19 cellular contexts compared by ENCODE assay signal in the genomic region with DNA sequence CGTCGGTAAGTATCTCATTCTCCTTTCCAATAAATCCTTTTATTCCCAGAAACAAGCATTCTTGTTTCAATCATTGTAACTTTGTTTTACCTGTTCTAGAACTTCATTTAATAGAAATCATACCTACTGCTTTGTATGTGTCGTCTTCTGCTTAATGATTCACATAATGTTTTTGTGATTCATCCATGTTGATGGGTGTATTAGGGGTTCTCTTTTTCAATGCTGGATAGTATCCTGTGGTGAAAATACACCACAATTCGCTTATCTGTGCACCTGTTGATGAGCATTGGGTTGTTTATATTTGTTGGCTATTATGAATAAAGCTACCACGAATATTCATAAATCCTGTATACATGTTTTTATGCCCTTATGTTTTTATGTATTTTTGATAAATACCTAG.
"Had no signal": no experiment of that assay in that cellular context is flagged by ENCODE, and none has a peak within 500 bp of the region (broad histone marks: within the 10 kb centered on the region; RNA-seq: fewer than 3 reads in every experiment).

No MANE protein-coding gene starts in this region.

- H3K9me3 Mint-ChIP-seq: activated naive CD4-positive, alpha-beta T cell treated with anti-CD3 and anti-CD28 coated beads, Interleukin-2, amount 50 U/mL, for 24 hours; central memory CD8-positive, alpha-beta T cell had no signal

- H3K27me3 Mint-ChIP-seq: activated naive CD4-positive, alpha-beta T cell treated with anti-CD3 and anti-CD28 coated beads, Interleukin-2, amount 50 U/mL, for 24 hours; central memory CD8-positive, alpha-beta T cell had no signal

- H3K4me3 Mint-ChIP-seq: activated naive CD4-positive, alpha-beta T cell treated with anti-CD3 and anti-CD28 coated beads, Interleukin-2, amount 50 U/mL, for 24 hours; central memory CD8-positive, alpha-beta T cell; neural crest cell had no signal

- DNase-seq: activated CD4-positive, alpha-beta T cell treated with anti-CD3 and anti-CD28 coated beads for 48 hours; activated gamma-delta T cell; adrenal gland; effector memory CD4-positive, alpha-beta T cell; foreskin melanocyte; kidney; lower lobe of right lung; mesendoderm; mucosa of descending colon; occipital lobe; right lobe of liver; stimulated activated CD4-positive, alpha-beta T cell treated with anti-CD3 and anti-CD28 coated beads, Interleukin-1b, Interleukin-23, amount 100 ng/mL, for 48 hours; transverse colon had no signal

- H3K27ac Mint-ChIP-seq: activated naive CD4-positive, alpha-beta T cell treated with anti-CD3 and anti-CD28 coated beads, Interleukin-2, amount 50 U/mL, for 24 hours had no signal

- ATAC-seq: esophagus mucosa, left lobe of liver, lower lobe of right lung, mucosa of descending colon, right lobe of liver, SK-N-SH treated with all-trans-retinoic acid at 6 μM for 48 hours had no signal
